ENCODE assay signal across 1 cellular context in genomic region chrX:49148390-49149100, GRCh38. TPM values are rescaled to one million over a fixed set of nuclear protein-coding genes. Genes with fewer than 3 reads are reported as not detected.
"Had no signal": no experiment of that assay in that cellular context is flagged by ENCODE, and none has a peak within 500 bp of the region (broad histone marks: within the 10 kb centered on the region; RNA-seq: fewer than 3 reads in every experiment).

No MANE protein-coding gene starts in this region.

RNA-seq across cellular contexts. Expression of gene SYP, which starts 51.4 kb away (rescaled TPM):
- total RNA-seq: fibroblast of villous mesenchyme had no signal
